ENCODE assay signal across 19 cellular contexts in the genomic region with DNA sequence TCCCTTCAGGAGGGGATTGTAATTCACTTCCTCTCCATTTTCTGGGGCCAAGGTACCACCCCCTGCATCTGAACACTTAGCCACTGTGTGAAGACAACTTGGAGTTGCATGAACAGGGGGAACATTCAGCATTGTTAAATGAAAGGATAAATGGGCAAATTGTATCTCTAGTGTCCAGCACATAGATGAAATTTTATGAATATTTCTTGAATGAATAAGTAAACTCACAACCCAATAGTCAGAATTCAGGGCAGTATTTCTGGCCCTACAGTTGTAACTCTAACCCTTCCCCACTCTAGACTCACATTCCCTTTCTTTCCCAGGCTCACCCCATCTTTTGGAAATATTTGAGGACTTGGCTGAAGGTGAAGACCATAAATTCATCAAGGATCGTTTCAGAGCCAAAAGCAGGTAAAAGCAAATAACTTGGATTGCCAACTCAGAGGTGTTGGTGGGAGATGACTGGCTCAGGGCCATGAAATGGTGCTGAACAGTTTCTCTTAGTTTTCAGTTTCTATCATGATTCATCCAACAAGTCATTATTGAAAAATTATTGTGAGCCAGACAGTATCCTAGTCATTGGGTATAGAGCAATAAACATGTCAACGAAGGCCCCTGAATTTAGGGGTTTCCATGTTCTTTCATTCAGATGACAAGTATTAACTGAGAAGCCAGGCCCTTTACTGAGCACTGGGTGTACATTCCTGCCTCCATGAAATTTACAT. TPM values are rescaled to one million over a fixed set of nuclear protein-coding genes. Genes with fewer than 3 reads are reported as not detected.
DNase-seq lines count a peak whose midpoint lies in the region; TF ChIP-seq lines count a peak whose summit lies in the region.
"Had no signal": no experiment of that assay in that cellular context is flagged by ENCODE, and none has a peak within 500 bp of the region (broad histone marks: within the 10 kb centered on the region; RNA-seq: fewer than 3 reads in every experiment).

No MANE protein-coding gene starts in this region.

- no peak for TF ChIP-seq POLR2A in thyroid gland (IDR thresholded peaks at IDR 0.05)

- H3K9me3 ChIP-seq in PC-9 (ENCODE audit: insufficient read depth, low read depth) (peaks cover 4% of the 10 kb centered on the region; the same call in 1 of the 2 replicates), thyroid gland (no peaks in the 10 kb centered on the region)
- H3K9me3 ChIP-seq: A549, ovary had no signal

- DNase-seq in A172 (ENCODE audit: low spot score) (peak; percentile 10), GM04504 (ENCODE audit: low read depth) (peak; percentile 23), PC-9 (peak in 1 of 2 experiments; percentile 50), fibroblast of the aortic adventitia (ENCODE audit: low read depth) (peak; percentile 59), dedifferentiated amniotic fluid mesenchymal stem cell (ENCODE audit: extremely low spot score) (no peak), thyroid gland (no peak), amygdala (lab: John Stamatoyannopoulos, UW) (no peak)
- no peak for DNase-seq in activated naive CD4-positive, alpha-beta T cell (lab: John Stamatoyannopoulos, UW)
- DNase-seq: activated CD8-positive, alpha-beta memory T cell treated with anti-CD3 and anti-CD28 coated beads for 24 hours; activated effector memory CD4-positive, alpha-beta T cell treated with anti-CD3 and anti-CD28 coated beads, Interleukin-2, amount 50 U/mL, for 16 hours; COR-L47; dorsolateral prefrontal cortex; hypothalamus; MV-4-11; NCI-H69; ovary; small intestine had no signal

- H3K4me2 ChIP-seq in PC-9: 0 out of 2 replicates have a peak overlapping the region, but pooled peaks have one; percentile 0
- H3K4me2 ChIP-seq: A549, GM23338 had no signal

- H3K4me1 ChIP-seq in PC-9 (replicated peaks; ENCODE audit: insufficient read depth): peaks cover 10% of the 10 kb centered on the region
- H3K4me1 ChIP-seq in thyroid gland: no peaks in the 10 kb centered on the region

- intact Hi-C loops in PC-9 (cut with micrococcal nuclease; ENCODE audit: unreplicated experiment) (no loop called here), thyroid gland (cut with DNase I) (no loop called here)

- no peaks in the 10 kb centered on the region for H3K79me2 ChIP-seq in PC-9 (ENCODE audit: low read depth)

- TF ChIP-seq CTCF in PC-9 (conservative IDR thresholded peaks at IDR 0.05) (no peak), fibroblast of the aortic adventitia (IDR thresholded peaks at IDR 0.05; ENCODE audit: insufficient read depth, low read length) (no peak), thyroid gland (IDR thresholded peaks at IDR 0.05) (no peak)

- H2AFZ ChIP-seq in PC-9: no peak overlapping the region
- H2AFZ ChIP-seq: GM23338 had no signal

- CTCF ChIA-PET in PC-9 (lab: Charles Lee): no interaction called here

- H3K27me3 ChIP-seq in PC-9 (ENCODE audit: insufficient read depth, low read depth) (no peaks in the 10 kb centered on the region), thyroid gland (no peaks in the 10 kb centered on the region)
- H3K27me3 ChIP-seq: dorsolateral prefrontal cortex, ovary had no signal

- 80 to 91% methylated on average over 2 of the region's 2 CpGs for WGBS in thyroid gland, 2 donors

- H3K36me3 ChIP-seq in PC-9 (ENCODE audit: low read depth): no peaks in the 10 kb centered on the region
- no peaks in the 10 kb centered on the region for H3K36me3 ChIP-seq in thyroid gland
- H3K36me3 ChIP-seq: ovary had no signal

- H3K4me3 ChIP-seq in PC-9: no peak overlapping the region
- H3K4me3 ChIP-seq in fibroblast of the aortic adventitia (ENCODE audit: low read depth, low read length): no peak overlapping the region
- no peak overlapping the region for H3K4me3 ChIP-seq in thyroid gland (replicated peaks in 1 of 3)
- H3K4me3 ChIP-seq: A549, dorsolateral prefrontal cortex, GM23338, ovary had no signal

- no peaks in the 10 kb centered on the region; the same call in 1 of the 2 replicates for H3K9me2 ChIP-seq in PC-9 (ENCODE audit: insufficient read depth)

- H3F3A ChIP-seq in PC-9 (ENCODE audit: insufficient read depth, low read depth): no peaks in the 10 kb centered on the region

- BruUV-seq in PC-9 (replicated peaks; lab: Mats Ljungman, UMichigan): no TSS peak

- POLR2A ChIA-PET in PC-9 (lab: Charles Lee; ENCODE audit: unreplicated experiment): no interaction called here

- H4K20me1 ChIP-seq in PC-9 (ENCODE audit: insufficient read depth): no peaks in the 10 kb centered on the region

- H3K27ac ChIP-seq in PC-9: no peak overlapping the region
- no peak overlapping the region for H3K27ac ChIP-seq in thyroid gland
- H3K27ac ChIP-seq: A549, dorsolateral prefrontal cortex, ovary had no signal

RNA-seq across cellular contexts. Expression of a gene that starts 33.3 kb away (rescaled TPM):
- total RNA-seq in A172 (2014; rRNA removed; shearing (Covaris generic)): 3.7 and 5.2 TPM in 2 replicates
- total RNA-seq in PC-9 (2021): 9.3 and 12.4 TPM in 2 replicates
- total RNA-seq in fibroblast of the aortic adventitia (ENCODE audit: low replicate concordance): 8.7 and 17.4 TPM in 2 replicates
- total RNA-seq in thyroid gland: 10 to 100 TPM; 20.9 to 49.7 (median 30.6) TPM

Comparison
In these comparisons a context has a peak if more than half of its experiments do, and no peak if none do; other contexts are left out.
1. DNase-seq: peak in A172 (single experiment), GM04504 (single experiment) and fibroblast of the aortic adventitia (single experiment); none in activated naive CD4-positive, alpha-beta T cell (0 of 4), dedifferentiated amniotic fluid mesenchymal stem cell (single experiment), thyroid gland (0 of 2) and amygdala (0 of 56).